In the genomic region with DNA sequence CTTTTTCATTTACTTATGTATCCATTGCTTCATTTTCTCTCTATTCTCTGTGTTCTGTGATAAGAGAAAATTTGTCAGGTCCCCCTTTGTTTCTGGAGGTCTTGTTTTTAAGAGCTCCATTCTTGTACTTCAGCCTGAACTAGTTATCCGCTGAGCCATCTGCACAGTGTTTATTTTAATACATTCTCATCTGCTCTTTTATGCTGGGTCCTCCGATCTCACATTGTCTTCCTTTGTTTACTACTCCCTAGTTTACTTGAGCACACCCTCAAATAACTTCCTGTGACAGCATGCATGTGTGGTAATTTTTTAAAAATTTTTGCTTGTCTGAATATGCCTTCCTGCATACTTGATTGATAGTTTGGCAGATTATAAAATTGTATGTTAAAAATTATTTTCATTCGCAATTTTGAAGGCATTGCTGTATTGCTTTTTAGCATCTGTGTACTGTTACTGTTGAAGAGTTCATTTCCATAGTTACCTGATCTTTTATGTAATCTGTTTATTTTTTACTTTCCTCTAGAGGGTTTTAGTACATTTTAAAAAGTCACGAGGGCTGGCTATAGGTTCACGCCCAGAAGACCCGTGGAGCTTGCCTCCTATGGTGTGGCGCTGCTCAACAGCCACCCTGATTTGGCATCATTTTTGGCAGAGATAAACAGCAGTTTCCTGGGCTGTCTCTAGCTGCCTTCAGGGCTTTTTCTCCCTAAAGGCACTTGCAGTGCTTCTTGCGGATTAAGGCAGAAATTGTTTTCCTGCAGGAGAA, we compare ENCODE assay signal across 8 cellular contexts. TPM values are rescaled to one million over a fixed set of nuclear protein-coding genes. Genes with fewer than 3 reads are reported as not detected.
DNase-seq lines count a peak whose midpoint lies in the region; ATAC-seq and TF ChIP-seq lines count a peak whose summit lies in the region.

No MANE protein-coding gene starts in this region.

- no peaks in the 10 kb centered on the region for H3K36me3 ChIP-seq in mesodermal cell (ENCODE audit: control insufficient read depth, insufficient read depth, low read length)

- in situ Hi-C loops in G401 (cut with HindIII; ENCODE audit: low sequenced_read_pairs): no loop called here

- ATAC-seq in HG03469 (IDR thresholded peaks at IDR 0.05; ENCODE audit: unreplicated experiment) (no peak), HG02840 (IDR thresholded peaks at IDR 0.05; ENCODE audit: low FRiP score, unreplicated experiment) (no peak)

- H3K4me1 ChIP-seq in mesodermal cell (ENCODE audit: control insufficient read depth, insufficient read depth, low read length, poor library complexity, severe bottlenecking): peaks cover 22% of the 10 kb centered on the region

- TF ChIP-seq CTCF in choroid plexus epithelial cell (conservative IDR thresholded peaks at IDR 0.05; ENCODE audit: low read depth, low read length): no peak

- H3K9me3 ChIP-seq in mesodermal cell (ENCODE audit: control insufficient read depth, low read length): no peaks in the 10 kb centered on the region

- peak overlapping the region; percentile 23 for H3K4me3 ChIP-seq in choroid plexus epithelial cell (ENCODE audit: low read depth, low read length)
- H3K4me3 ChIP-seq in mesodermal cell (ENCODE audit: extremely low read depth, insufficient read depth, low read length, poor library complexity, severe bottlenecking): no peak overlapping the region

- 54 to 58% methylated on average over 5 to 6 of the region's 8 CpGs for WGBS in mesodermal cell (ENCODE audit: insufficient coverage in 2 of 2), 2 experiments

- DNase-seq in G401 (ENCODE audit: low spot score) (peak; percentile 76), NCI-H2171 treated with DMSO at 0.1 percent for 48 hours (lab: John Stamatoyannopoulos, UW) (peak; percentile 96), choroid plexus epithelial cell (ENCODE audit: low read depth) (peak; percentile 69)
- no peak for DNase-seq in NK-92 treated with Interleukin-12 subunit alpha and Interleukin-12 subunit beta, amount 100 ng/mL, for 24 hours (lab: John Stamatoyannopoulos, UW)
- DNase-seq in stimulated activated CD4-positive, alpha-beta T cell treated with anti-CD3 and anti-CD28 coated beads, Interleukin-2, amount 100 ng/mL, for 24 hours: no peak

- H3K27ac ChIP-seq in mesodermal cell (ENCODE audit: low read depth, low read length, severe bottlenecking): peak overlapping the region; percentile 86

RNA-seq across cellular contexts. Expression of a gene that starts 31.9 kb away (rescaled TPM):
- total RNA-seq in G401 (2014; rRNA removed; shearing (Covaris generic)): 19.2 and 21.4 TPM in 2 replicates
- 12.6 TPM for polyA plus RNA-seq in mesodermal cell (2013, experiment 1 of 2)
- polyA plus RNA-seq in mesodermal cell (2013, experiment 2 of 2): 14.2 TPM

Comparison
In these comparisons a context has a peak if more than half of its experiments do, and no peak if none do; other contexts are left out.
1. DNase-seq: peak in G401 (single experiment), NCI-H2171 treated with DMSO at 0.1 percent for 48 hours (single experiment) and choroid plexus epithelial cell (single experiment); none in NK-92 treated with Interleukin-12 subunit alpha and Interleukin-12 subunit beta, amount 100 ng/mL, for 24 hours (single experiment) and stimulated activated CD4-positive, alpha-beta T cell treated with anti-CD3 and anti-CD28 coated beads, Interleukin-2, amount 100 ng/mL, for 24 hours (0 of 2).